ENCODE assay signal across 28 cellular contexts in the genomic region with DNA sequence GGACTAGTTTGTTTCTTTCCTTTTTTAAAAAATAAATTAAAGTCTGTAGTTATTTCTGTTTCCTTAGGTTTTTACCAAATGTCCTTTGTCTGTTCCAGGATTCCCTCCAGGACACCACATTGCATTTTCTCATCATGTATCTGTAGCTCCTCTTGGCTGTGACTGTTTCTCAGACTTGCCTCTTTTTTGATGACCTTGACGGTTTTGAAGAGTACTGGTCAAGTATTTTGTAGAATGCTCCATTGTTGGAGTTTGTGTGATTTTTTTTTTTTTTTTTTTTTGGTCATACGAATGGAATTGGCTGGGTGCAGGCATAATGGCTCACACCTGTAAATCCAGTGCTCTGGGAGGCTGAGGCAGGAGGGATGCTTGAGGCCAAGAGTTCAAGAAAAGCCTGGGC.
"Had no signal": no experiment of that assay in that cellular context is flagged by ENCODE, and none has a peak within 500 bp of the region (broad histone marks: within the 10 kb centered on the region; RNA-seq: fewer than 3 reads in every experiment).

No MANE protein-coding gene starts in this region.

- H3K27me3 ChIP-seq: colonic mucosa, dorsolateral prefrontal cortex, esophagus muscularis mucosa, esophagus squamous epithelium, gastrocnemius medialis, gastroesophageal sphincter, heart left ventricle, heart right ventricle had no signal

- H3K36me3 ChIP-seq: colonic mucosa, gastrocnemius medialis, heart left ventricle, heart right ventricle had no signal

- H3K9me3 ChIP-seq: colonic mucosa, gastrocnemius medialis had no signal

- DNase-seq: colonic mucosa; cortex of kidney; dermis blood vessel endothelial cell; dorsolateral prefrontal cortex; effector CD4-positive, alpha-beta T cell; effector CD8-positive, alpha-beta T cell; effector memory CD4-positive, alpha-beta T cell; effector memory CD8-positive, alpha-beta T cell; endodermal cell; erythroblast; esophagus squamous epithelium; foreskin fibroblast; foreskin keratinocyte; foreskin melanocyte; gastrocnemius medialis; glutamatergic neuron; head of caudate nucleus; heart left ventricle; heart right ventricle had no signal

- H3K27ac ChIP-seq: colonic mucosa, coronary artery, dorsolateral prefrontal cortex, epithelial cell of prostate, esophagus muscularis mucosa, esophagus squamous epithelium, foreskin keratinocyte, gastrocnemius medialis, gastroesophageal sphincter, heart left ventricle, heart right ventricle had no signal

- FAIRE-seq: colon, endometrium, endothelial cell of umbilical vein, frontal cortex had no signal

- ATAC-seq: effector memory CD8-positive, alpha-beta T cell; esophagus mucosa; foreskin keratinocyte; gastrocnemius medialis; gastroesophageal sphincter; heart left ventricle; heart right ventricle had no signal

- H3K4me1 ChIP-seq: colonic mucosa, foreskin keratinocyte had no signal

- H3K4me3 ChIP-seq: colonic mucosa, coronary artery, dorsolateral prefrontal cortex, esophagus muscularis mucosa, esophagus squamous epithelium, gastrocnemius medialis, gastroesophageal sphincter, heart left ventricle, heart right ventricle had no signal
